Comparison of ENCODE assay signal across 24 cellular contexts in the genomic region with DNA sequence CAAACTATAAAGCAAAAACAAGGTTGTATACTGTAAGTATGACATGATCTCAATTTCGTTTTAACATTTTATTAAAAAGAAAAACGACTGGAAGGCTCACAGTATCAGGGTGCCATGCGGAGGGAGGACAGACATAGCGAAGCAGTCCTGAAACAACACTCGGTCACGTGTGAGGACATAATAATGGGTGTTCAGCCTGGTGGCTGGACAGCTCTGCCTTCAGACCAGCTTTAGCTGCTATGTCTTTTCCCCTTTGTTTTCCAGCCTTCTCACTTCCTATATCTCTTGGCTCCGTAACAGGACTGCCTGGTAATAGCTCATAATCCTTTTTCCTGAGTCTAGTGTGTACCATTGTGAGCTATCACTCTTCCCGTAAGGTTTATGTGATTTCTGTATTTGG. TPM values are rescaled to one million over a fixed set of nuclear protein-coding genes. Genes with fewer than 3 reads are reported as not detected.
"Had no signal": no experiment of that assay in that cellular context is flagged by ENCODE, and none has a peak within 500 bp of the region (broad histone marks: within the 10 kb centered on the region; RNA-seq: fewer than 3 reads in every experiment).

No MANE protein-coding gene starts in this region.

- H3K9me3 ChIP-seq: MG63, SJSA1 had no signal

- H3K4me3 Mint-ChIP-seq: T-cell had no signal

- H3K36me3 Mint-ChIP-seq: T-cell had no signal

- H3K4me3 ChIP-seq: MG63, SJSA1, SK-N-MC had no signal

- H3K36me3 ChIP-seq: MG63, SJSA1 had no signal

- H3K9me3 Mint-ChIP-seq: T-cell had no signal

- H3K27me3 ChIP-seq: MG63 had no signal

- H3K4me1 Mint-ChIP-seq: T-cell had no signal

- ATAC-seq: T-cell had no signal

- FAIRE-seq: RCC 7860 had no signal

- H3K27ac ChIP-seq: SJSA1, SK-N-MC had no signal

- DNase-seq: Karpas-422, KG1, MG63, NCI-H1092, NCI-H1105 treated with DMSO at 0.1 percent for 48 hours, NCI-H1417 treated with DMSO at 0.1 percent for 48 hours, NCI-H187, NCI-H2029, NCI-H2081 treated with DMSO at 0.1 percent for 48 hours, NCI-H2171, NCI-H226, NCI-H446, NCI-H510A, NCI-H524 treated with DMSO at 0.1 percent for 48 hours, NCI-H82, Right ventricle myocardium superior, RPMI8226, SIG-M5, SW 1271, T-cell had no signal

- H3K27ac Mint-ChIP-seq: T-cell had no signal

- H3K4me1 ChIP-seq: SJSA1 had no signal

RNA-seq across cellular contexts. Expression of a gene that starts 18.4 kb away (rescaled TPM):
- total RNA-seq: HT-29, Right ventricle myocardium superior, SJSA1, T-cell had no signal
